ENCODE assay signal across 22 cellular contexts in genomic region chr16:85187447-85187846, GRCh38.
DNase-seq lines count a peak whose midpoint lies in the region; FAIRE-seq and TF ChIP-seq lines count a peak whose summit lies in the region.
"Had no signal": no experiment of that assay in that cellular context is flagged by ENCODE, and none has a peak within 500 bp of the region (broad histone marks: within the 10 kb centered on the region; RNA-seq: fewer than 3 reads in every experiment).

No MANE protein-coding gene starts in this region.

- DNase-seq in right atrium auricular region (ENCODE audit: low spot score) (no peak), GM19238 (ENCODE audit: insufficient read length, low spot score) (no peak), DMS53 treated with DMSO at 0.1 percent for 48 hours (lab: John Stamatoyannopoulos, UW; ENCODE audit: unreplicated experiment) (no peak), A172 (ENCODE audit: low spot score) (no peak), frontal cortex (ENCODE audit: low spot score in 2 of 2) (no peak)
- DNase-seq: activated CD4-positive, alpha-beta T cell treated with anti-CD3 and anti-CD28 coated beads, Interleukin-2, amount 10 ng/mL, durations not matched to agents 7 days and 5 days; activated naive CD8-positive, alpha-beta T cell treated with anti-CD3 and anti-CD28 coated beads, Interleukin-2, amount 50 U/mL, for 24 hours; CD4-positive, alpha-beta memory T cell; DMS153; lower lobe of right lung; naive B cell; NCI-H1105; NCI-H2107; NCI-H524; spleen had no signal

- H3K9ac ChIP-seq in BLaER1 (no peak overlapping the region), parathyroid adenoma (no peak overlapping the region)

- H3K27me3 ChIP-seq in BLaER1 (peaks cover 3% of the 10 kb centered on the region; the same call in 1 of the 2 replicates), right atrium auricular region (no peaks in the 10 kb centered on the region), parathyroid adenoma (ENCODE audit: control insufficient read depth, insufficient read depth, low read length) (no peaks in the 10 kb centered on the region)
- H3K27me3 ChIP-seq: pancreas had no signal

- H3K4me3 ChIP-seq in BLaER1 = no peak overlapping the region
- no peak overlapping the region for H3K4me3 ChIP-seq in right atrium auricular region
- no peak overlapping the region for H3K4me3 ChIP-seq in parathyroid adenoma (ENCODE audit: low read depth, low read length)
- H3K4me3 ChIP-seq: GM12878, lower lobe of right lung, pancreas, spleen had no signal

- TF ChIP-seq CTCF in right atrium auricular region (IDR thresholded peaks at IDR 0.05) (no peak), parathyroid adenoma (IDR thresholded peaks at IDR 0.05) (no peak)

- H3K27ac ChIP-seq in BLaER1 (0 out of 2 replicates have a peak overlapping the region, but pooled peaks have one; percentile 27), right atrium auricular region (peak overlapping the region; percentile 54 to 79), parathyroid adenoma (peak overlapping the region; percentile 76)
- H3K27ac ChIP-seq: epithelial cell of prostate, lower lobe of right lung, pancreas had no signal

- H3K9me3 ChIP-seq in BLaER1 = peaks cover 31% of the 10 kb centered on the region
- peaks cover 6 to 32% of the 10 kb centered on the region in 2 donors for H3K9me3 ChIP-seq in right atrium auricular region
- H3K9me3 ChIP-seq in parathyroid adenoma (ENCODE audit: control insufficient read depth, low read length) = no peaks in the 10 kb centered on the region
- H3K9me3 ChIP-seq: pancreas had no signal

- peak overlapping the region; percentile 65 for H2AFZ ChIP-seq in parathyroid adenoma

- H3K4me1 ChIP-seq in BLaER1 (peaks cover 15% of the 10 kb centered on the region), right atrium auricular region (peaks cover 0 to 13% of the 10 kb centered on the region in 2 donors), parathyroid adenoma (peaks cover 30% of the 10 kb centered on the region)
- H3K4me1 ChIP-seq: lower lobe of right lung had no signal

- H3K79me2 ChIP-seq in parathyroid adenoma = peaks cover 44% of the 10 kb centered on the region

- H3K4me2 ChIP-seq in BLaER1 (no peak overlapping the region), parathyroid adenoma (ENCODE audit: low read length) (peak overlapping the region; percentile 46)

- H3K36me3 ChIP-seq in BLaER1 (peaks cover 18% of the 10 kb centered on the region), right atrium auricular region (no peaks in the 10 kb centered on the region), parathyroid adenoma (ENCODE audit: control insufficient read depth, insufficient read depth, low read length) (no peaks in the 10 kb centered on the region)
- H3K36me3 ChIP-seq: lower lobe of right lung, pancreas had no signal

- no peak for FAIRE-seq in frontal cortex (lab: Jason Lieb, UNC)
- FAIRE-seq: GM12878, pancreas, TTC549 had no signal

- H4K20me1 ChIP-seq in BLaER1 = no peaks in the 10 kb centered on the region

TF ChIP-seq in PFSK-1, 5 proteins besides CTCF, POLR2A, EP300 and RAD21:
- TF ChIP-seq REST (IDR thresholded peaks at IDR 0.05; ENCODE audit: insufficient read depth in 1 of 2, low read depth in 2 of 2, low read length in 2 of 2) = no peak
- no peak for TF ChIP-seq TAF1 (IDR thresholded peaks at IDR 0.05; ENCODE audit: borderline replicate concordance, insufficient read depth, low read length)
- no peak for TF ChIP-seq POLR2AphosphoS5 (IDR thresholded peaks at IDR 0.05; ENCODE audit: low read depth, low read length)
- TF ChIP-seq FOXP2 (optimal IDR thresholded peaks at IDR 0.05; ENCODE audit: borderline replicate concordance, extremely low read depth, extremely low read length, insufficient read depth) = peak; percentile 12
- no peak for TF ChIP-seq SIN3A (IDR thresholded peaks at IDR 0.05; ENCODE audit: borderline replicate concordance, insufficient read depth, low read length)
